ENCODE assay signal across 22 cellular contexts in the genomic region with DNA sequence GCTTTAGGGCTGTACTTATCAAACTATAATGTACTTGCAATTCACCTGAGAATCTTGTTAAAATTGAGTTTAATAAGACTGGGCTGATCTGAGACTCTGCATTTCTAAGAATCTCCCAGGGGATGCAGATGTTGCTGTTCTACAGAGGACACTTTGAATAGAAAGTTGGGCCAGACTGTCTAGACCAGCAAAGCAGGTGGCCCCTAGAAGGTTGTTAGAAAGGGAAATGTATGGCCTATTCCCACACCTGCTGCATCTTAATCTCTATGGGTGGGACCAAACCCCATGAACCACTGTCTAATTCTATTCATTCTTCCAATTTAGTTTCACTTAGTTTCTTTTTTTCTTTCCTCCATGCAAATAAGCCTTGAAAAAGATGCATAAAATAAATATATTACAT.
DNase-seq lines count a peak whose midpoint lies in the region; ATAC-seq and TF ChIP-seq lines count a peak whose summit lies in the region.
"Had no signal": no experiment of that assay in that cellular context is flagged by ENCODE, and none has a peak within 500 bp of the region (broad histone marks: within the 10 kb centered on the region; RNA-seq: fewer than 3 reads in every experiment).

No MANE protein-coding gene starts in this region.

- no peak for TF ChIP-seq CTCF in DND-41 (IDR thresholded peaks at IDR 0.05; ENCODE audit: borderline replicate concordance, extremely low read depth, low read length, poor library complexity, severe bottlenecking)
- no peak for TF ChIP-seq CTCF in WTC11 (IDR thresholded peaks at IDR 0.05)
- TF ChIP-seq CTCF in left lung (IDR thresholded peaks at IDR 0.05) = no peak

- peak; percentile 81 for ATAC-seq in DND-41 (ENCODE audit: insufficient read depth, low read depth)
- ATAC-seq in WTC11 = peak; percentile 20; the same call in 1 of the 2 replicates
- ATAC-seq in HG03135 (IDR thresholded peaks at IDR 0.05; ENCODE audit: unreplicated experiment) = no peak
- no peak for ATAC-seq in left lung

- H2AFZ ChIP-seq in DND-41 (ENCODE audit: low read depth, low read length) = no peak overlapping the region

- H3K27me3 Mint-ChIP-seq in WTC11 (ENCODE audit: low read depth) = no peaks in the 10 kb centered on the region
- H3K27me3 Mint-ChIP-seq: CD4-positive, alpha-beta memory T cell; CD4-positive, CD25-positive, alpha-beta regulatory T cell; CD8-positive, alpha-beta memory T cell had no signal

- H3K79me2 ChIP-seq in DND-41 (ENCODE audit: insufficient read depth, low read length) = no peaks in the 10 kb centered on the region

- H3K4me1 Mint-ChIP-seq in WTC11 = peaks cover 4% of the 10 kb centered on the region; the same call in 1 of the 2 replicates
- H3K4me1 Mint-ChIP-seq: CD14-positive monocyte; CD4-positive, alpha-beta memory T cell; CD4-positive, CD25-positive, alpha-beta regulatory T cell; CD8-positive, alpha-beta memory T cell had no signal

- POLR2A ChIA-PET in WTC11 (lab: Charles Lee) = no interaction called here

- H3K4me3 ChIP-seq in DND-41 (ENCODE audit: low read depth in 1 of 2, low read length in 2 of 2) (no peak overlapping the region), left lung (no peak overlapping the region)
- no peak overlapping the region for H3K4me3 ChIP-seq in Jurkat, Clone E6-1 (ENCODE audit: low read length)
- H3K4me3 ChIP-seq: BLaER1 had no signal

- no peaks in the 10 kb centered on the region for H3K9me3 Mint-ChIP-seq in WTC11
- H3K9me3 Mint-ChIP-seq: CD14-positive monocyte had no signal

- H3K27ac Mint-ChIP-seq in WTC11 = no peak overlapping the region
- H3K27ac Mint-ChIP-seq: CD14-positive monocyte; CD4-positive, alpha-beta memory T cell; CD4-positive, CD25-positive, alpha-beta regulatory T cell; CD8-positive, alpha-beta memory T cell had no signal

- H3K4me3 Mint-ChIP-seq in WTC11 = no peak overlapping the region
- H3K4me3 Mint-ChIP-seq: CD14-positive monocyte; CD4-positive, alpha-beta memory T cell; CD4-positive, CD25-positive, alpha-beta regulatory T cell; CD8-positive, alpha-beta memory T cell had no signal

- H3K36me3 Mint-ChIP-seq in WTC11 = no peaks in the 10 kb centered on the region
- H3K36me3 Mint-ChIP-seq: CD14-positive monocyte; CD4-positive, alpha-beta memory T cell; CD4-positive, CD25-positive, alpha-beta regulatory T cell; CD8-positive, alpha-beta memory T cell had no signal

- H3K9me3 ChIP-seq in DND-41 (ENCODE audit: insufficient read depth, low read length, severe bottlenecking) (no peaks in the 10 kb centered on the region), left lung (no peaks in the 10 kb centered on the region)
- H3K9me3 ChIP-seq: BE2C, BLaER1 had no signal

- intact Hi-C loops in left lung (cut with DNase I) = no loop called here

- peak overlapping the region; percentile 16; the same call in 1 of the 2 replicates for H3K4me2 ChIP-seq in DND-41 (ENCODE audit: insufficient read depth, low read length)
- H3K4me2 ChIP-seq: BLaER1 had no signal

- DNase-seq in DND-41 (peak; percentile 55), NCI-H69 (lab: John Stamatoyannopoulos, UW) (peak; percentile 15), WTC11 (ENCODE audit: low spot score) (no peak), cerebellum (ENCODE audit: low spot score) (no peak), left lung (no peak)
- DNase-seq in Jurkat, Clone E6-1 (ENCODE audit: low read depth, low spot score) = peak; percentile 5
- DNase-seq: 8988T; ACHN; BE2C; C1 segment of cervical spinal cord; CD4-positive, alpha-beta memory T cell; CD4-positive, CD25-positive, alpha-beta regulatory T cell; CD8-positive, alpha-beta memory T cell; COR-L47; DMS 273 treated with DMSO at 0.1 percent for 48 hours; DMS153; DMS53; DMS79; GF-D8 had no signal

- H3K36me3 ChIP-seq in DND-41 (ENCODE audit: insufficient read depth, low read length) = no peaks in the 10 kb centered on the region
- no peaks in the 10 kb centered on the region for H3K36me3 ChIP-seq in left lung
- H3K36me3 ChIP-seq: BE2C, BLaER1 had no signal

- CTCF ChIA-PET in WTC11 (lab: Charles Lee) = no interaction called here

- H4K20me1 ChIP-seq in DND-41 (ENCODE audit: insufficient read depth, low read length) = no peaks in the 10 kb centered on the region
- H4K20me1 ChIP-seq: BLaER1 had no signal

- H3K27ac ChIP-seq in DND-41 (ENCODE audit: low read length) (peak overlapping the region; percentile 46; the same call in 1 of the 2 replicates), left lung (no peak overlapping the region)
- H3K27ac ChIP-seq: BLaER1 had no signal

- no peaks in the 10 kb centered on the region for H3K27me3 ChIP-seq in DND-41 (ENCODE audit: insufficient read depth, low read length, poor library complexity)
- H3K27me3 ChIP-seq in left lung = no peaks in the 10 kb centered on the region
- H3K27me3 ChIP-seq: BE2C, BLaER1 had no signal

- peaks cover 51% of the 10 kb centered on the region for H3K4me1 ChIP-seq in DND-41 (ENCODE audit: insufficient read depth, low read length)
- H3K4me1 ChIP-seq in left lung = no peaks in the 10 kb centered on the region
- H3K4me1 ChIP-seq: BE2C, BLaER1 had no signal

- H3K9ac ChIP-seq in DND-41 (ENCODE audit: low read depth, low read length) = no peak overlapping the region
- H3K9ac ChIP-seq: BLaER1 had no signal

TF ChIP-seq in WTC11, 78 proteins besides CTCF, POLR2A, EP300 and RAD21 (continues in another document):
- TF ChIP-seq, protein P1, sequence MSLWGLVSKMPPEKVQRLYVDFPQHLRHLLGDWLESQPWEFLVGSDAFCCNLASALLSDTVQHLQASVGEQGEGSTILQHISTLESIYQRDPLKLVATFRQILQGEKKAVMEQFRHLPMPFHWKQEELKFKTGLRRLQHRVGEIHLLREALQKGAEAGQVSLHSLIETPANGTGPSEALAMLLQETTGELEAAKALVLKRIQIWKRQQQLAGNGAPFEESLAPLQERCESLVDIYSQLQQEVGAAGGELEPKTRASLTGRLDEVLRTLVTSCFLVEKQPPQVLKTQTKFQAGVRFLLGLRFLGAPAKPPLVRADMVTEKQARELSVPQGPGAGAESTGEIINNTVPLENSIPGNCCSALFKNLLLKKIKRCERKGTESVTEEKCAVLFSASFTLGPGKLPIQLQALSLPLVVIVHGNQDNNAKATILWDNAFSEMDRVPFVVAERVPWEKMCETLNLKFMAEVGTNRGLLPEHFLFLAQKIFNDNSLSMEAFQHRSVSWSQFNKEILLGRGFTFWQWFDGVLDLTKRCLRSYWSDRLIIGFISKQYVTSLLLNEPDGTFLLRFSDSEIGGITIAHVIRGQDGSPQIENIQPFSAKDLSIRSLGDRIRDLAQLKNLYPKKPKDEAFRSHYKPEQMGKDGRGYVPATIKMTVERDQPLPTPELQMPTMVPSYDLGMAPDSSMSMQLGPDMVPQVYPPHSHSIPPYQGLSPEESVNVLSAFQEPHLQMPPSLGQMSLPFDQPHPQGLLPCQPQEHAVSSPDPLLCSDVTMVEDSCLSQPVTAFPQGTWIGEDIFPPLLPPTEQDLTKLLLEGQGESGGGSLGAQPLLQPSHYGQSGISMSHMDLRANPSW (CRISPR knock-in tag; conservative IDR thresholded peaks at IDR 0.05; ENCODE audit: low read depth) = no peak
- TF ChIP-seq, protein P2, sequence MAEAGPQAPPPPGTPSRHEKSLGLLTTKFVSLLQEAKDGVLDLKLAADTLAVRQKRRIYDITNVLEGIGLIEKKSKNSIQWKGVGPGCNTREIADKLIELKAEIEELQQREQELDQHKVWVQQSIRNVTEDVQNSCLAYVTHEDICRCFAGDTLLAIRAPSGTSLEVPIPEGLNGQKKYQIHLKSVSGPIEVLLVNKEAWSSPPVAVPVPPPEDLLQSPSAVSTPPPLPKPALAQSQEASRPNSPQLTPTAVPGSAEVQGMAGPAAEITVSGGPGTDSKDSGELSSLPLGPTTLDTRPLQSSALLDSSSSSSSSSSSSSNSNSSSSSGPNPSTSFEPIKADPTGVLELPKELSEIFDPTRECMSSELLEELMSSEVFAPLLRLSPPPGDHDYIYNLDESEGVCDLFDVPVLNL (CRISPR knock-in tag; IDR thresholded peaks at IDR 0.05; ENCODE audit: borderline replicate concordance, low read depth) = no peak
- TF ChIP-seq, protein P3, sequence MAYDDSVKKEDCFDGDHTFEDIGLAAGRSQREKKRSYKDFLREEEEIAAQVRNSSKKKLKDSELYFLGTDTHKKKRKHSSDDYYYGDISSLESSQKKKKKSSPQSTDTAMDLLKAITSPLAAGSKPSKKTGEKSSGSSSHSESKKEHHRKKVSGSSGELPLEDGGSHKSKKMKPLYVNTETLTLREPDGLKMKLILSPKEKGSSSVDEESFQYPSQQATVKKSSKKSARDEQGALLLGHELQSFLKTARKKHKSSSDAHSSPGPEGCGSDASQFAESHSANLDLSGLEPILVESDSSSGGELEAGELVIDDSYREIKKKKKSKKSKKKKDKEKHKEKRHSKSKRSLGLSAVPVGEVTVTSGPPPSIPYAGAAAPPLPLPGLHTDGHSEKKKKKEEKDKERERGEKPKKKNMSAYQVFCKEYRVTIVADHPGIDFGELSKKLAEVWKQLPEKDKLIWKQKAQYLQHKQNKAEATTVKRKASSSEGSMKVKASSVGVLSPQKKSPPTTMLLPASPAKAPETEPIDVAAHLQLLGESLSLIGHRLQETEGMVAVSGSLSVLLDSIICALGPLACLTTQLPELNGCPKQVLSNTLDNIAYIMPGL (CRISPR knock-in tag; IDR thresholded peaks at IDR 0.05) = no peak
- no peak for TF ChIP-seq NFATC4 (CRISPR knock-in tag; IDR thresholded peaks at IDR 0.05)
- TF ChIP-seq ERG (CRISPR knock-in tag; IDR thresholded peaks at IDR 0.05) = no peak
- TF ChIP-seq SP1 (CRISPR knock-in tag; conservative IDR thresholded peaks at IDR 0.05) = no peak
- no peak for TF ChIP-seq FOXK1 (CRISPR knock-in tag; IDR thresholded peaks at IDR 0.05)
- TF ChIP-seq E2F5 (CRISPR knock-in tag; IDR thresholded peaks at IDR 0.05) = no peak

Comparison
In these comparisons a context has a peak if more than half of its experiments do, and no peak if none do; other contexts are left out.
1. ATAC-seq: peak in DND-41 (single experiment) and WTC11 (single experiment); none in HG03135 (single experiment) and left lung (single experiment).
2. DNase-seq: peak in DND-41 (single experiment), Jurkat, Clone E6-1 (single experiment) and NCI-H69 (single experiment); none in WTC11 (single experiment), cerebellum (single experiment) and left lung (0 of 2).